In the genomic region with DNA sequence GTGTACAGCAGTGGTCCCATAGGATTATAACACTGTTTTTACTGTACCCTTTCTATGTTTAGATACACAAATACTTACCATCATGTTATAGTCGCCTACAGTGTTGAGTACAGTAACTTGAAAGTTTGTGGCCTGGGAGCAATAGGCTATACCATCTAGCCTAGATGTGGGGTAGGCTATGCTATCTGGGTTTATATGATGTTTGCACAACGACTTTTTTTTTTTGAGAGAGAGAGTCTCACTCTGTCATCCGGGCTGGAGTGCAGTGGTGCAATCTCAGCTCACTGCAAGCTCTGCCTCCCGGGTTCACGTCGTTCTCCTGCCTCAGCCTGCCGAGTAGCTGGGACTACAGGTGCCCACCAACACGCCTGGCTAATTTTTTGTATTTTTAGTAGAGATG, we compare ENCODE assay signal across 1 cellular context.
TF ChIP-seq lines count a peak whose summit lies in the region.

No MANE protein-coding gene starts in this region.

TF ChIP-seq in GM12878, 131 proteins besides CTCF, POLR2A, EP300 and RAD21:
- TF ChIP-seq, protein P1, sequence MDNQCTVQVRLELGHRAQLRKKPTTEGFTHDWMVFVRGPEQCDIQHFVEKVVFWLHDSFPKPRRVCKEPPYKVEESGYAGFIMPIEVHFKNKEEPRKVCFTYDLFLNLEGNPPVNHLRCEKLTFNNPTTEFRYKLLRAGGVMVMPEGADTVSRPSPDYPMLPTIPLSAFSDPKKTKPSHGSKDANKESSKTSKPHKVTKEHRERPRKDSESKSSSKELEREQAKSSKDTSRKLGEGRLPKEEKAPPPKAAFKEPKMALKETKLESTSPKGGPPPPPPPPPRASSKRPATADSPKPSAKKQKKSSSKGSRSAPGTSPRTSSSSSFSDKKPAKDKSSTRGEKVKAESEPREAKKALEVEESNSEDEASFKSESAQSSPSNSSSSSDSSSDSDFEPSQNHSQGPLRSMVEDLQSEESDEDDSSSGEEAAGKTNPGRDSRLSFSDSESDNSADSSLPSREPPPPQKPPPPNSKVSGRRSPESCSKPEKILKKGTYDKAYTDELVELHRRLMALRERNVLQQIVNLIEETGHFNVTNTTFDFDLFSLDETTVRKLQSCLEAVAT (IDR thresholded peaks at IDR 0.05): peak; percentile 61; the same call in 1 of the 2 replicates
